ENCODE assay signal across 9 cellular contexts in the genomic region with DNA sequence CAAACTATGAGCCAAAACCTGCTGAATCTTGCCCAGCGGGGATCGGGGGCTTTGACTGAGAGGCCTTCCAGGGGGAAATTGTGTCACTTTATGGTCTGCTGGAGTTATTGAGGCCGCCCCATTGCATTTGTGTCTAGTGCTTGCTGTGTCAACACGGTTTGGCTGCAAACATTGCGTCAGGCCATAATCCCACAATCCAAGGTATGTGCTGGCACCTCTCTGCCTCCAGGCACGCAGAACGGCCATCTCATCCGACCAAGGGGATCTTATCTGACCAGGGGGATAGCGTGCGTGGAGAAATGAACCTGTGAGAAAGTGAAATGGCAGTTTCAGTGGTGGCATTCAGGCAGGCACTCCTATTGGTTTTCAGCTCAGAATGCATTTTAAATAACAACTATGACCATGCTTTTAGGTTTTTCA. TPM values are rescaled to one million over a fixed set of nuclear protein-coding genes. Genes with fewer than 3 reads are reported as not detected.
DNase-seq lines count a peak whose midpoint lies in the region; ATAC-seq lines count a peak whose summit lies in the region.
"Had no signal": no experiment of that assay in that cellular context is flagged by ENCODE, and none has a peak within 500 bp of the region (broad histone marks: within the 10 kb centered on the region; RNA-seq: fewer than 3 reads in every experiment).

No MANE protein-coding gene starts in this region.

- ATAC-seq in GM18511 (IDR thresholded peaks at IDR 0.05; ENCODE audit: unreplicated experiment) (peak; percentile 61), GM21619 (IDR thresholded peaks at IDR 0.05; ENCODE audit: unreplicated experiment) (peak; percentile 34), HG03469 (IDR thresholded peaks at IDR 0.05; ENCODE audit: unreplicated experiment) (peak; percentile 29), esophagus mucosa (peak; percentile 48)

- DNase-seq in NCI-H524 treated with DMSO at 0.1 percent for 48 hours (lab: John Stamatoyannopoulos, UW) (no peak), NCI-H2227 (lab: John Stamatoyannopoulos, UW; ENCODE audit: unreplicated experiment) (no peak), activated gamma-delta T cell treated with Interleukin-2 at 50 U/mL for 16 hours (no peak), Kasumi-1 (lab: John Stamatoyannopoulos, UW) (no peak)
- DNase-seq: DND-41 had no signal

RNA-seq across cellular contexts. Expression of a gene that starts 18.1 kb away (rescaled TPM):
- 3.2 TPM for total RNA-seq in esophagus mucosa
